ENCODE assay signal across 8 cellular contexts in genomic region chr20:3751664-3752385, GRCh38. TPM values are rescaled to one million over a fixed set of nuclear protein-coding genes. Genes with fewer than 3 reads are reported as not detected.
DNase-seq lines count a peak whose midpoint lies in the region; ATAC-seq and TF ChIP-seq lines count a peak whose summit lies in the region.

No MANE protein-coding gene starts in this region.

- H4K20me1 ChIP-seq in GM23338 (replicated peaks; ENCODE audit: insufficient read depth) (peaks cover 11% of the 10 kb centered on the region; the same call in 1 of the 2 replicates), MM.1S (ENCODE audit: insufficient read depth, low read length) (no peaks in the 10 kb centered on the region)

- H3K27me3 ChIP-seq in GM23338 (ENCODE audit: insufficient read depth) (peaks cover 25% of the 10 kb centered on the region), dorsolateral prefrontal cortex (peaks cover 0 to 28% (median 5%) of the 10 kb centered on the region in 45 donors), MM.1S (replicated peaks; ENCODE audit: insufficient read depth, low read length) (peaks cover 11% of the 10 kb centered on the region)

- ATAC-seq in GM23338 (peak; percentile 58), WTC11 (no peak), HG03025 (IDR thresholded peaks at IDR 0.05; ENCODE audit: low FRiP score, unreplicated experiment) (no peak)
- peak; percentile 83 to 84 for ATAC-seq in stimulated activated naive B cell treated with anti-CD40 and anti-IgM and Interleukin-4, amounts not matched to agents 10 μg/mL and 1 μg/mL and 100 μg/mL, for 72 hours (replicated peaks)

- intact Hi-C loops in dorsolateral prefrontal cortex (cut with DNase I), result loop anchor here in 1 of 2 donors (10.0 kb wide), 1 partner anchor 323 kb away; no protein-coding TSS in a partner anchor

- H2AFZ ChIP-seq in GM23338 (no peak overlapping the region), MM.1S (ENCODE audit: low read length) (no peak overlapping the region)

- DNase-seq in GM23338 (ENCODE audit: low spot score) (peak; percentile 83), WTC11 (ENCODE audit: low spot score) (peak; percentile 29), dorsolateral prefrontal cortex (peak in 1 of 10 donors; percentile 11), mesothelial cell of epicardium (ENCODE audit: low spot score in 2 of 2, unreplicated experiment in 2 of 2) (no peak), SHP77 (lab: John Stamatoyannopoulos, UW) (no peak), MM.1S (no peak)
- DNase-seq in stimulated activated naive B cell treated with anti-CD40 and anti-IgM and Interleukin-4, amounts not matched to agents 10 μg/mL and 1 μg/mL and 100 μg/mL, for 72 hours, result peak; percentile 70

- no peak for TF ChIP-seq CTCF in GM23338 (conservative IDR thresholded peaks at IDR 0.05; ENCODE audit: low read depth in 2 of 2)
- no peak for TF ChIP-seq CTCF in WTC11 (IDR thresholded peaks at IDR 0.05)
- no peak for TF ChIP-seq CTCF in dorsolateral prefrontal cortex (IDR thresholded peaks at IDR 0.05 in 54 of 56, conservative IDR thresholded peaks at IDR 0.05 in 2 of 56; ENCODE audit: low read depth in 1 of 56, partially characterized antibody in 56 of 56)
- no peak for TF ChIP-seq CTCF in mesothelial cell of epicardium (IDR thresholded peaks at IDR 0.05; ENCODE audit: unreplicated experiment)
- no peak for TF ChIP-seq CTCF in MM.1S (IDR thresholded peaks at IDR 0.05; ENCODE audit: low read length)

- no peaks in the 10 kb centered on the region for H3K9me3 ChIP-seq in MM.1S (replicated peaks; ENCODE audit: insufficient read depth, low read length)

- H3K36me3 Mint-ChIP-seq in GM23338 (ENCODE audit: low read depth) (peaks cover 3% of the 10 kb centered on the region; the same call in 1 of the 3 replicates), WTC11 (peaks cover 9% of the 10 kb centered on the region), mesothelial cell of epicardium (no peaks in the 10 kb centered on the region)
- peaks cover 14 to 18% of the 10 kb centered on the region in 2 donors for H3K36me3 Mint-ChIP-seq in stimulated activated naive B cell treated with anti-CD40 and anti-IgM and Interleukin-4, amounts not matched to agents 10 μg/mL and 1 μg/mL and 100 μg/mL, for 72 hours

- H3K4me3 Mint-ChIP-seq in GM23338 (peak overlapping the region; percentile 74), WTC11 (peak overlapping the region; percentile 41; the same call in 1 of the 2 replicates), mesothelial cell of epicardium (peak overlapping the region; percentile 22)
- peak overlapping the region; percentile 61 to 82 for H3K4me3 Mint-ChIP-seq in stimulated activated naive B cell treated with anti-CD40 and anti-IgM and Interleukin-4, amounts not matched to agents 10 μg/mL and 1 μg/mL and 100 μg/mL, for 72 hours

- H3K9me3 Mint-ChIP-seq in GM23338 (peaks cover 4% of the 10 kb centered on the region; the same call in 1 of the 3 replicates), WTC11 (no peaks in the 10 kb centered on the region), mesothelial cell of epicardium (no peaks in the 10 kb centered on the region)
- no peaks in the 10 kb centered on the region for H3K9me3 Mint-ChIP-seq in stimulated activated naive B cell treated with anti-CD40 and anti-IgM and Interleukin-4, amounts not matched to agents 10 μg/mL and 1 μg/mL and 100 μg/mL, for 72 hours

- peaks cover 12% of the 10 kb centered on the region; the same call in 1 of the 2 replicates for H3K4me1 ChIP-seq in GM23338 (ENCODE audit: insufficient read depth)
- H3K4me1 ChIP-seq in MM.1S (ENCODE audit: low read length), result no peaks in the 10 kb centered on the region

- H3K4me1 Mint-ChIP-seq in GM23338 (peaks cover 15% of the 10 kb centered on the region), WTC11 (peaks cover 6% of the 10 kb centered on the region), mesothelial cell of epicardium (peaks cover 4% of the 10 kb centered on the region)
- peaks cover 5 to 17% of the 10 kb centered on the region in 2 donors for H3K4me1 Mint-ChIP-seq in stimulated activated naive B cell treated with anti-CD40 and anti-IgM and Interleukin-4, amounts not matched to agents 10 μg/mL and 1 μg/mL and 100 μg/mL, for 72 hours

- H3K4me2 ChIP-seq in GM23338, result peak overlapping the region; percentile 93
- no peak overlapping the region for H3K4me2 ChIP-seq in MM.1S (ENCODE audit: low read depth, low read length)

- H3K36me3 ChIP-seq in GM23338 (ENCODE audit: insufficient read depth) (0 out of 2 replicates have a peak, but pooled peaks cover 3% of the 10 kb centered on the region), MM.1S (replicated peaks; ENCODE audit: insufficient read depth, low read length) (no peaks in the 10 kb centered on the region)

- no peak overlapping the region for H3K27ac ChIP-seq in GM23338 (ENCODE audit: low read depth)
- H3K27ac ChIP-seq in dorsolateral prefrontal cortex, result no peak overlapping the region
- no peak overlapping the region for H3K27ac ChIP-seq in MM.1S (ENCODE audit: low read length)

- H3K79me2 ChIP-seq in GM23338 (replicated peaks; ENCODE audit: insufficient read depth) (no peaks in the 10 kb centered on the region), MM.1S (ENCODE audit: low read length) (no peaks in the 10 kb centered on the region)

- CTCF ChIA-PET in WTC11 (lab: Charles Lee), result interaction anchor here (0.9 to 8.7 kb wide), 22 partner anchors 8 to 189 kb away, joined by 3 to 195 read pairs (median 16); partner anchors contain the start of genes ADISSP, AP5S1, HSPA12B and SIGLEC1

- no peak overlapping the region for H3K9ac ChIP-seq in MM.1S (ENCODE audit: low read length)

- H3K27me3 Mint-ChIP-seq in GM23338 (ENCODE audit: insufficient read depth, low read depth, poor library complexity) (peaks cover 28% of the 10 kb centered on the region), WTC11 (ENCODE audit: low read depth) (peaks cover 38% of the 10 kb centered on the region), mesothelial cell of epicardium (ENCODE audit: low read depth) (peaks cover 55% of the 10 kb centered on the region)
- peaks cover 14 to 19% of the 10 kb centered on the region in 2 donors for H3K27me3 Mint-ChIP-seq in stimulated activated naive B cell treated with anti-CD40 and anti-IgM and Interleukin-4, amounts not matched to agents 10 μg/mL and 1 μg/mL and 100 μg/mL, for 72 hours

- peak overlapping the region; percentile 73 for H3K4me3 ChIP-seq in GM23338
- H3K4me3 ChIP-seq in dorsolateral prefrontal cortex, result peak overlapping the region in 57 of 59 donors; percentile 18 to 64 (median 44)
- H3K4me3 ChIP-seq in MM.1S (ENCODE audit: low read length), result no peak overlapping the region

- POLR2A ChIA-PET in WTC11 (lab: Charles Lee), result no interaction called here

- H3K27ac Mint-ChIP-seq in GM23338 (no peak overlapping the region; the same call in 1 of the 2 replicates), WTC11 (no peak overlapping the region), mesothelial cell of epicardium (no peak overlapping the region)
- no peak overlapping the region for H3K27ac Mint-ChIP-seq in stimulated activated naive B cell treated with anti-CD40 and anti-IgM and Interleukin-4, amounts not matched to agents 10 μg/mL and 1 μg/mL and 100 μg/mL, for 72 hours

- H3K9me2 ChIP-seq in GM23338 (ENCODE audit: insufficient read depth) (no peaks in the 10 kb centered on the region), MM.1S (replicated peaks; ENCODE audit: insufficient read depth, low read length) (no peaks in the 10 kb centered on the region)

- H3F3A ChIP-seq in GM23338 (replicated peaks; ENCODE audit: low read depth), result peaks cover 14% of the 10 kb centered on the region
- no peaks in the 10 kb centered on the region for H3F3A ChIP-seq in MM.1S (ENCODE audit: insufficient read depth, low read length)

TF ChIP-seq in GM23338, 12 proteins besides CTCF, POLR2A, EP300 and RAD21:
- TF ChIP-seq STAT1 (IDR thresholded peaks at IDR 0.05; ENCODE audit: unreplicated experiment) (no peak), CREB1 (CRISPR knock-in tag; IDR thresholded peaks at IDR 0.05; ENCODE audit: low read depth) (peak; percentile 74), POLR2AphosphoS5 (IDR thresholded peaks at IDR 0.05; ENCODE audit: low read depth) (peak; percentile 60)

TF ChIP-seq in WTC11, 78 proteins besides CTCF, POLR2A, EP300 and RAD21 (continues in another document):
- TF ChIP-seq NFYB (CRISPR knock-in tag; conservative IDR thresholded peaks at IDR 0.05; ENCODE audit: low read depth) (no peak), SMAD3 (CRISPR knock-in tag; IDR thresholded peaks at IDR 0.05; ENCODE audit: borderline replicate concordance) (no peak), CBFB (CRISPR knock-in tag; IDR thresholded peaks at IDR 0.05; ENCODE audit: low read depth) (no peak)

RNA-seq across cellular contexts. Expression of gene ADISSP, which starts 15.7 kb away (rescaled TPM):
- 79.0 and 86.6 TPM in 2 replicates for total RNA-seq in GM23338 (2014; rRNA removed; shearing (Covaris generic))
- 126 and 131 TPM in 2 replicates for polyA plus RNA-seq in GM23338 (2016; fragmentation: Nextera tagmentation; extraction: Ambion mirVana)
- total RNA-seq in WTC11 (2021) (109 to 129 TPM (median 113 TPM) in 3 replicates), dorsolateral prefrontal cortex (10 to 100 TPM; 19.0 to 45.5 (median 31.1) TPM), mesothelial cell of epicardium (24.3 to 26.5 TPM (median 24.9 TPM) in 3 replicates)

RNA-seq across cellular contexts. Expression of gene HSPA12B, which starts 19.3 kb away (rescaled TPM):
- total RNA-seq in GM23338 (2014; rRNA removed; shearing (Covaris generic)), result 6.4 and 6.5 TPM in 2 replicates
- polyA plus RNA-seq in GM23338 (2016; fragmentation: Nextera tagmentation; extraction: Ambion mirVana), result 2.8 and 3.3 TPM in 2 replicates
- 6.3 to 8.5 TPM (median 8.2 TPM) in 3 replicates for total RNA-seq in WTC11 (2021)
- total RNA-seq in dorsolateral prefrontal cortex, result 10 to 100 TPM in 1 of 120 experiments, 1 to 10 TPM in 119; 1.5 to 11.0 (median 4.9) TPM
- 11.5 to 13.0 TPM (median 12.0 TPM) in 3 replicates for total RNA-seq in mesothelial cell of epicardium

RNA-seq across cellular contexts. Expression of gene SPEF1, which starts 29.4 kb away (rescaled TPM):
- total RNA-seq in GM23338 (2014; rRNA removed; shearing (Covaris generic)), result 0.69 and 1.3 TPM in 2 replicates
- polyA plus RNA-seq in GM23338 (2016; fragmentation: Nextera tagmentation; extraction: Ambion mirVana), result 0.68 and 0.85 TPM in 2 replicates
- total RNA-seq in WTC11 (2021), result 0.41 to 0.72 TPM (median 0.64 TPM) in 3 replicates
- total RNA-seq in dorsolateral prefrontal cortex, result 10 to 100 TPM in 3 of 120 experiments, 1 to 10 TPM in 117; 2.0 to 11.0 (median 5.3) TPM
- total RNA-seq in mesothelial cell of epicardium, result 0.27 to 0.40 TPM (median 0.34 TPM) in 3 replicates

RNA-seq across cellular contexts. Expression of gene CENPB, which starts 34.7 kb away (rescaled TPM):
- total RNA-seq in GM23338 (2014; rRNA removed; shearing (Covaris generic)), result 44.3 and 52.1 TPM in 2 replicates
- 9.5 and 10.8 TPM in 2 replicates for polyA plus RNA-seq in GM23338 (2016; fragmentation: Nextera tagmentation; extraction: Ambion mirVana)
- total RNA-seq in WTC11 (2021) (55.3 to 58.7 TPM (median 57.6 TPM) in 3 replicates), dorsolateral prefrontal cortex (100 to 1,000 TPM in 20 of 120 experiments, 10 to 100 TPM in 100; 53.5 to 178 (median 74.0) TPM), mesothelial cell of epicardium (63.0 to 64.2 TPM (median 63.0 TPM) in 3 replicates)

RNA-seq across cellular contexts. Expression of gene SIGLEC1, which starts 39.4 kb away (rescaled TPM):
- not detected in 2 replicates for total RNA-seq in GM23338 (2014; rRNA removed; shearing (Covaris generic))
- polyA plus RNA-seq in GM23338 (2016; fragmentation: Nextera tagmentation; extraction: Ambion mirVana), result not detected in 2 replicates
- total RNA-seq in WTC11 (2021) (0.04 to 0.11 TPM in 2 of 3 replicates, not detected in the other), dorsolateral prefrontal cortex (10 to 100 TPM in 3 of 120 experiments, 1 to 10 TPM in 78, under 1 TPM in 39; 0.16 to 15.1 (median 1.2) TPM), mesothelial cell of epicardium (0.04 TPM in 1 of 3 replicates, not detected in the others)

Comparison
In these comparisons a context has a peak if more than half of its experiments do, and no peak if none do; other contexts are left out.
1. ATAC-seq: peak in GM23338 (single experiment) and stimulated activated naive B cell treated with anti-CD40 and anti-IgM and Interleukin-4, amounts not matched to agents 10 μg/mL and 1 μg/mL and 100 μg/mL, for 72 hours (2 of 2); none in WTC11 (single experiment) and HG03025 (single experiment).
2. DNase-seq: peak in GM23338 (single experiment), WTC11 (single experiment) and stimulated activated naive B cell treated with anti-CD40 and anti-IgM and Interleukin-4, amounts not matched to agents 10 μg/mL and 1 μg/mL and 100 μg/mL, for 72 hours (single experiment); none in mesothelial cell of epicardium (0 of 2), SHP77 (0 of 2) and MM.1S (single experiment).
3. H3K4me3 Mint-ChIP-seq: peak in every context shown above with its lines; median percentile 74 in GM23338; 72 in stimulated activated naive B cell treated with anti-CD40 and anti-IgM and Interleukin-4, amounts not matched to agents 10 μg/mL and 1 μg/mL and 100 μg/mL, for 72 hours; 41 in WTC11; 22 in mesothelial cell of epicardium.